8 cellular contexts compared by ENCODE assay signal in the genomic region with DNA sequence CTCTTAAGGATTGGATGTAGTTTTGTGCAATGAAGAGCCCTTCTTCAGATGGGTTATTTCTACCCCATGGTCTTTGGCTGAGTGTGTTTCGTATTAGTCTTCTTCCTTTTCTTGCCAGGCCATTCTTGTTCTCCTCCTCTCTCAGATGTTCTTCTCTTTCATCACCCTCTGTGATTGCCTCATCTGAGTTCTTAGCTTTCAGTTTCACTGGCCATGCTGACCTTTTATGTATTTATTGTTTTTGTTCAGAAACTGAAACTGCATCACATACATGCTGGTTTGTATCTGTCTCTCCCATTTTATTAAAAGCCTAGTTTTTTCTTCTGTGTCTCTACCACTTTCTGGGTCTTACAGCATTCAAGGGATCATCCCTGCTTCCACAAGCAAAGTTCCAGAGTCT. TPM values are rescaled to one million over a fixed set of nuclear protein-coding genes. Genes with fewer than 3 reads are reported as not detected.
DNase-seq lines count a peak whose midpoint lies in the region; ATAC-seq, FAIRE-seq and TF ChIP-seq lines count a peak whose summit lies in the region.

No MANE protein-coding gene starts in this region.

- CTCF ChIA-PET in HEK293 (lab: Yijun Ruan, JAX) = interaction anchor here (0.7 kb wide), 1 partner anchor 1941 kb away, joined by 3 read pairs; no protein-coding TSS in a partner anchor

- H3K9me3 ChIP-seq in HEK293 (ENCODE audit: control insufficient read depth, insufficient read depth, low read depth, low read length) = no peaks in the 10 kb centered on the region
- H3K9me3 ChIP-seq in small intestine (ENCODE audit: control insufficient read depth, low read depth) = no peaks in the 10 kb centered on the region

- peaks cover 21% of the 10 kb centered on the region for H3K4me1 ChIP-seq in HEK293 (ENCODE audit: control insufficient read depth, insufficient read depth, low read length)
- peaks cover 19 to 22% of the 10 kb centered on the region in 2 donors for H3K4me1 ChIP-seq in small intestine (ENCODE audit: control insufficient read depth in 2 of 2, insufficient read depth in 1 of 2, low read depth in 1 of 2, low read length in 1 of 2)

- H3K27me3 ChIP-seq in small intestine (ENCODE audit: control insufficient read depth in 2 of 2, insufficient read depth in 2 of 2, low read length in 2 of 2) = no peaks in the 10 kb centered on the region

- FAIRE-seq in GM18507 (lab: Jason Lieb, UNC) (peak; percentile 89), small intestine (lab: Jason Lieb, UNC) (peak; percentile 19)

- POLR2A ChIA-PET in HEK293 (lab: Yijun Ruan, JAX) = no interaction called here

- peak; percentile 27 for ATAC-seq in esophagus mucosa

- H3K36me3 ChIP-seq in HEK293 (ENCODE audit: control insufficient read depth in 2 of 2, insufficient read depth in 1 of 2, low read length in 2 of 2) (no peaks in the 10 kb centered on the region), small intestine (ENCODE audit: control insufficient read depth in 2 of 2, insufficient read depth in 2 of 2, low read length in 2 of 2) (peaks cover 0 to 2% of the 10 kb centered on the region in 2 donors)

- WGBS in small intestine, 3 donors = 4 to 18% (median 5%) methylated on average over 1 of the region's 1 CpG

- TF ChIP-seq CTCF in HEK293 (tag by site-specific recombination; IDR thresholded peaks at IDR 0.05) = no peak

- no peak overlapping the region for H3K27ac ChIP-seq in HEK293 (ENCODE audit: extremely low read depth, low read depth, low read length)
- peak overlapping the region; percentile 71 to 92 for H3K27ac ChIP-seq in small intestine (ENCODE audit: low read depth in 1 of 2, low read length in 1 of 2)

- DNase-seq in GM18507 (ENCODE audit: extremely low spot score, insufficient read length, low read depth) (peak; percentile 29), NOMO-1 (lab: John Stamatoyannopoulos, UW; ENCODE audit: unreplicated experiment in 2 of 2) (peak; percentile 47 to 89), small intestine (peak; percentile 84), NCI-H510A (lab: John Stamatoyannopoulos, UW) (no peak), COLO829 (ENCODE audit: low spot score) (no peak)
- DNase-seq in activated effector memory CD4-positive, alpha-beta T cell treated with anti-CD3 and anti-CD28 coated beads, Interleukin-2, amount 50 U/mL, for 16 hours = no peak

- no peak overlapping the region for H3K4me3 ChIP-seq in HEK293 (ENCODE audit: low read depth, low read length)
- no peak overlapping the region for H3K4me3 ChIP-seq in small intestine (ENCODE audit: low read depth in 1 of 2, low read length in 2 of 2)

TF ChIP-seq in HEK293, 187 proteins besides CTCF, POLR2A, EP300 and RAD21 (continues in another document):
- no peak for TF ChIP-seq BCL11A (tag by site-specific recombination; IDR thresholded peaks at IDR 0.05; ENCODE audit: low read depth)
- no peak for TF ChIP-seq SETDB1 (IDR thresholded peaks at IDR 0.05; ENCODE audit: insufficient read length, low read length)
- TF ChIP-seq, protein P1, sequence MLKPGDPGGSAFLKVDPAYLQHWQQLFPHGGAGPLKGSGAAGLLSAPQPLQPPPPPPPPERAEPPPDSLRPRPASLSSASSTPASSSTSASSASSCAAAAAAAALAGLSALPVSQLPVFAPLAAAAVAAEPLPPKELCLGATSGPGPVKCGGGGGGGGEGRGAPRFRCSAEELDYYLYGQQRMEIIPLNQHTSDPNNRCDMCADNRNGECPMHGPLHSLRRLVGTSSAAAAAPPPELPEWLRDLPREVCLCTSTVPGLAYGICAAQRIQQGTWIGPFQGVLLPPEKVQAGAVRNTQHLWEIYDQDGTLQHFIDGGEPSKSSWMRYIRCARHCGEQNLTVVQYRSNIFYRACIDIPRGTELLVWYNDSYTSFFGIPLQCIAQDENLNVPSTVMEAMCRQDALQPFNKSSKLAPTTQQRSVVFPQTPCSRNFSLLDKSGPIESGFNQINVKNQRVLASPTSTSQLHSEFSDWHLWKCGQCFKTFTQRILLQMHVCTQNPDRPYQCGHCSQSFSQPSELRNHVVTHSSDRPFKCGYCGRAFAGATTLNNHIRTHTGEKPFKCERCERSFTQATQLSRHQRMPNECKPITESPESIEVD (tag by site-specific recombination; IDR thresholded peaks at IDR 0.05) = 0 out of 2 replicates have a peak, but pooled peaks have one; percentile 9
- TF ChIP-seq ZNF560 (tag by site-specific recombination; IDR thresholded peaks at IDR 0.05; ENCODE audit: borderline replicate concordance) = no peak
- TF ChIP-seq KLF9 (tag by site-specific recombination; IDR thresholded peaks at IDR 0.05; ENCODE audit: low read depth) = no peak
- no peak for TF ChIP-seq ZBTB8A (tag by site-specific recombination; IDR thresholded peaks at IDR 0.05)
- TF ChIP-seq ZNF747 (tag by site-specific recombination; IDR thresholded peaks at IDR 0.05) = no peak
- no peak for TF ChIP-seq ZNF785 (tag by site-specific recombination; IDR thresholded peaks at IDR 0.05)
- no peak for TF ChIP-seq ZNF600 (tag by site-specific recombination; IDR thresholded peaks at IDR 0.05)
- TF ChIP-seq ZNF548 (tag by site-specific recombination; IDR thresholded peaks at IDR 0.05) = no peak
- TF ChIP-seq ZBTB17 (tag by site-specific recombination; IDR thresholded peaks at IDR 0.05) = 0 out of 2 replicates have a peak, but pooled peaks have one; percentile 16
- no peak for TF ChIP-seq ZBTB1 (tag by site-specific recombination; IDR thresholded peaks at IDR 0.05)
- no peak for TF ChIP-seq ZIC2 (tag by site-specific recombination; IDR thresholded peaks at IDR 0.05)
- TF ChIP-seq YY2 (tag by site-specific recombination; IDR thresholded peaks at IDR 0.05) = no peak
- TF ChIP-seq ZNF404 (tag by site-specific recombination; IDR thresholded peaks at IDR 0.05) = no peak
- no peak for TF ChIP-seq TCF7L2 (IDR thresholded peaks at IDR 0.05; ENCODE audit: borderline replicate concordance, low read depth, low read length)
- TF ChIP-seq ZNF341 (tag by site-specific recombination; IDR thresholded peaks at IDR 0.05; ENCODE audit: low read depth) = no peak
- TF ChIP-seq, protein P2, sequence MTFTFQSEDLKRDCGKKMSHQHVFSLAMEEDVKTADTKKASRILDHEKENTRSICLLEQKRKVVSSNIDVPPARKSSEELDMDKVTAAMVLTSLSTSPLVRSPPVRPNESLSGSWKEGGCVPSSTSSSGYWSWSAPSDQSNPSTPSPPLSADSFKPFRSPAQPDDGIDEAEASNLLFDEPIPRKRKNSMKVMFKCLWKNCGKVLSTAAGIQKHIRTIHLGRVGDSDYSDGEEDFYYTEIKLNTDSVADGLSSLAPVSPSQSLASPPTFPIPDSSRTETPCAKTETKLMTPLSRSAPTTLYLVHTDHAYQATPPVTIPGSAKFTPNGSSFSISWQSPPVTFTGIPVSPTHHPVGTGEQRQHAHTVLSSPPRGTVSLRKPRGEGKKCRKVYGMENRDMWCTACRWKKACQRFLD (tag by site-specific recombination; IDR thresholded peaks at IDR 0.05) = no peak
- TF ChIP-seq, protein P3, sequence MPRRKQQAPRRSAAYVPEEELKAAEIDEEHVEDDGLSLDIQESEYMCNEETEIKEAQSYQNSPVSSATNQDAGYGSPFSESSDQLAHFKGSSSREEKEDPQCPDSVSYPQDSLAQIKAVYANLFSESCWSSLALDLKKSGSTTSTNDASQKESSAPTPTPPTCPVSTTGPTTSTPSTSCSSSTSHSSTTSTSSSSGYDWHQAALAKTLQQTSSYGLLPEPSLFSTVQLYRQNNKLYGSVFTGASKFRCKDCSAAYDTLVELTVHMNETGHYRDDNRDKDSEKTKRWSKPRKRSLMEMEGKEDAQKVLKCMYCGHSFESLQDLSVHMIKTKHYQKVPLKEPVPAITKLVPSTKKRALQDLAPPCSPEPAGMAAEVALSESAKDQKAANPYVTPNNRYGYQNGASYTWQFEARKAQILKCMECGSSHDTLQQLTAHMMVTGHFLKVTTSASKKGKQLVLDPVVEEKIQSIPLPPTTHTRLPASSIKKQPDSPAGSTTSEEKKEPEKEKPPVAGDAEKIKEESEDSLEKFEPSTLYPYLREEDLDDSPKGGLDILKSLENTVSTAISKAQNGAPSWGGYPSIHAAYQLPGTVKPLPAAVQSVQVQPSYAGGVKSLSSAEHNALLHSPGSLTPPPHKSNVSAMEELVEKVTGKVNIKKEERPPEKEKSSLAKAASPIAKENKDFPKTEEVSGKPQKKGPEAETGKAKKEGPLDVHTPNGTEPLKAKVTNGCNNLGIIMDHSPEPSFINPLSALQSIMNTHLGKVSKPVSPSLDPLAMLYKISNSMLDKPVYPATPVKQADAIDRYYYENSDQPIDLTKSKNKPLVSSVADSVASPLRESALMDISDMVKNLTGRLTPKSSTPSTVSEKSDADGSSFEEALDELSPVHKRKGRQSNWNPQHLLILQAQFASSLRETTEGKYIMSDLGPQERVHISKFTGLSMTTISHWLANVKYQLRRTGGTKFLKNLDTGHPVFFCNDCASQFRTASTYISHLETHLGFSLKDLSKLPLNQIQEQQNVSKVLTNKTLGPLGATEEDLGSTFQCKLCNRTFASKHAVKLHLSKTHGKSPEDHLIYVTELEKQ (tag by site-specific recombination; IDR thresholded peaks at IDR 0.05; ENCODE audit: borderline replicate concordance) = no peak
- no peak for TF ChIP-seq REPIN1 (tag by site-specific recombination; IDR thresholded peaks at IDR 0.05; ENCODE audit: low read depth)
- no peak for TF ChIP-seq ZNF274 (IDR thresholded peaks at IDR 0.05; ENCODE audit: low read length)
- TF ChIP-seq ZNF274 (tag by site-specific recombination; IDR thresholded peaks at IDR 0.05; ENCODE audit: borderline replicate concordance) = no peak
- peak; percentile 28; the same call in 1 of the 2 replicates for TF ChIP-seq PRDM1 (tag by site-specific recombination; IDR thresholded peaks at IDR 0.05)
- TF ChIP-seq, protein P4, sequence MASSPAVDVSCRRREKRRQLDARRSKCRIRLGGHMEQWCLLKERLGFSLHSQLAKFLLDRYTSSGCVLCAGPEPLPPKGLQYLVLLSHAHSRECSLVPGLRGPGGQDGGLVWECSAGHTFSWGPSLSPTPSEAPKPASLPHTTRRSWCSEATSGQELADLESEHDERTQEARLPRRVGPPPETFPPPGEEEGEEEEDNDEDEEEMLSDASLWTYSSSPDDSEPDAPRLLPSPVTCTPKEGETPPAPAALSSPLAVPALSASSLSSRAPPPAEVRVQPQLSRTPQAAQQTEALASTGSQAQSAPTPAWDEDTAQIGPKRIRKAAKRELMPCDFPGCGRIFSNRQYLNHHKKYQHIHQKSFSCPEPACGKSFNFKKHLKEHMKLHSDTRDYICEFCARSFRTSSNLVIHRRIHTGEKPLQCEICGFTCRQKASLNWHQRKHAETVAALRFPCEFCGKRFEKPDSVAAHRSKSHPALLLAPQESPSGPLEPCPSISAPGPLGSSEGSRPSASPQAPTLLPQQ (tag by site-specific recombination; IDR thresholded peaks at IDR 0.05) = peak; percentile 43; the same call in 1 of the 2 replicates
- TF ChIP-seq ZFHX2 (tag by site-specific recombination; conservative IDR thresholded peaks at IDR 0.05) = no peak
- TF ChIP-seq EGR2 (tag by site-specific recombination; IDR thresholded peaks at IDR 0.05; ENCODE audit: low read depth) = no peak
- TF ChIP-seq ZNF132 (tag by site-specific recombination; IDR thresholded peaks at IDR 0.05; ENCODE audit: borderline replicate concordance) = no peak

RNA-seq across cellular contexts. Expression of a gene that starts 21.7 kb away (rescaled TPM):
- total RNA-seq in esophagus mucosa = 18.1 TPM
- 10 to 100 TPM; 34.7 to 60.2 (median 43.5) TPM for polyA plus RNA-seq in small intestine

Comparison
In these comparisons a context has a peak if more than half of its experiments do, and no peak if none do; other contexts are left out.
1. DNase-seq: peak in GM18507 (single experiment), NOMO-1 (2 of 2) and small intestine (single experiment); none in NCI-H510A (single experiment), activated effector memory CD4-positive, alpha-beta T cell treated with anti-CD3 and anti-CD28 coated beads, Interleukin-2, amount 50 U/mL, for 16 hours (single experiment) and COLO829 (single experiment).